ENCODE assay signal across 12 cellular contexts in genomic region chr7:155660758-155661093, GRCh38. TPM values are rescaled to one million over a fixed set of nuclear protein-coding genes. Genes with fewer than 3 reads are reported as not detected.
DNase-seq lines count a peak whose midpoint lies in the region; ATAC-seq, FAIRE-seq and TF ChIP-seq lines count a peak whose summit lies in the region.
"Had no signal": no experiment of that assay in that cellular context is flagged by ENCODE, and none has a peak within 500 bp of the region (broad histone marks: within the 10 kb centered on the region; RNA-seq: fewer than 3 reads in every experiment).

No MANE protein-coding gene starts in this region.

- peak overlapping the region; percentile 44 for H3K27ac Mint-ChIP-seq in activated naive CD4-positive, alpha-beta T cell treated with anti-CD3 and anti-CD28 coated beads, Interleukin-2, amount 50 U/mL, for 24 hours

- no peaks in the 10 kb centered on the region for H3K27me3 ChIP-seq in small intestine (ENCODE audit: control insufficient read depth in 2 of 2, insufficient read depth in 2 of 2, low read length in 2 of 2)

- FAIRE-seq in D721Med (lab: Jason Lieb, UNC) (no peak), small intestine (lab: Jason Lieb, UNC) (no peak)
- FAIRE-seq: islet of Langerhans had no signal

- ATAC-seq in GM21723 (IDR thresholded peaks at IDR 0.05; ENCODE audit: unreplicated experiment), result peak; percentile 84
- peak; percentile 58 for ATAC-seq in HG03280 (IDR thresholded peaks at IDR 0.05; ENCODE audit: unreplicated experiment)
- ATAC-seq in stimulated activated naive CD8-positive, alpha-beta T cell treated with anti-CD3 and anti-CD28 coated beads, Interleukin-15, Interleukin-2, amounts not matched to agents 100 U/mL and 50 U/mL, for 24 hours, result peak; percentile 54

- no peaks in the 10 kb centered on the region for H3K36me3 ChIP-seq in small intestine (ENCODE audit: control insufficient read depth in 2 of 2, insufficient read depth in 2 of 2, low read length in 2 of 2)

- H3K4me1 Mint-ChIP-seq in activated naive CD4-positive, alpha-beta T cell treated with anti-CD3 and anti-CD28 coated beads, Interleukin-2, amount 50 U/mL, for 24 hours, result peaks cover 88% of the 10 kb centered on the region

- H3K36me3 Mint-ChIP-seq in activated naive CD4-positive, alpha-beta T cell treated with anti-CD3 and anti-CD28 coated beads, Interleukin-2, amount 50 U/mL, for 24 hours, result peaks cover 16% of the 10 kb centered on the region

- no peak for DNase-seq in activated naive CD4-positive, alpha-beta T cell treated with anti-CD3 and anti-CD28 coated beads, Interleukin-2, amount 50 U/mL, for 16 hours
- DNase-seq in stimulated activated naive CD8-positive, alpha-beta T cell treated with anti-CD3 and anti-CD28 coated beads, Interleukin-15, Interleukin-2, amounts not matched to agents 100 U/mL and 50 U/mL, for 24 hours, result no peak
- DNase-seq in kidney glomerular epithelial cell (lab: John Stamatoyannopoulos, UW) (no peak), D721Med (ENCODE audit: insufficient read length, low spot score) (no peak), small intestine (no peak)
- DNase-seq: amniotic stem cell, NCI-H510A treated with DMSO at 0.1 percent for 48 hours had no signal

- H3K9me3 ChIP-seq in small intestine (ENCODE audit: control insufficient read depth, low read depth), result no peaks in the 10 kb centered on the region

- no peaks in the 10 kb centered on the region for H3K9me3 Mint-ChIP-seq in activated naive CD4-positive, alpha-beta T cell treated with anti-CD3 and anti-CD28 coated beads, Interleukin-2, amount 50 U/mL, for 24 hours

- no peak for TF ChIP-seq CTCF in D721Med (IDR thresholded peaks at IDR 0.05; ENCODE audit: insufficient read depth, missing control alignments)

- 74 to 100% (median 87%) methylated on average over 1 of the region's 1 CpG for WGBS in small intestine, 3 donors

- H3K4me3 Mint-ChIP-seq in activated naive CD4-positive, alpha-beta T cell treated with anti-CD3 and anti-CD28 coated beads, Interleukin-2, amount 50 U/mL, for 24 hours, result no peak overlapping the region

- no peak overlapping the region for H3K4me3 ChIP-seq in small intestine (ENCODE audit: low read depth in 1 of 2, low read length in 2 of 2)

- H3K4me1 ChIP-seq in small intestine (ENCODE audit: control insufficient read depth in 2 of 2, insufficient read depth in 1 of 2, low read depth in 1 of 2, low read length in 1 of 2), result peaks cover 2 to 9% of the 10 kb centered on the region in 2 donors

- no peaks in the 10 kb centered on the region for H3K27me3 Mint-ChIP-seq in activated naive CD4-positive, alpha-beta T cell treated with anti-CD3 and anti-CD28 coated beads, Interleukin-2, amount 50 U/mL, for 24 hours

- no peak overlapping the region for H3K27ac ChIP-seq in small intestine (ENCODE audit: low read depth in 1 of 2, low read length in 1 of 2)
- H3K27ac ChIP-seq: KMS-11 had no signal

RNA-seq across cellular contexts. Expression of gene RBM33, which starts 16.3 kb away (rescaled TPM):
- 10 to 100 TPM in 2 of 3 donors, 1 to 10 TPM in 1; 7.8 to 19.1 (median 11.2) TPM for polyA plus RNA-seq in small intestine
